19 cellular contexts compared by ENCODE assay signal in the genomic region with DNA sequence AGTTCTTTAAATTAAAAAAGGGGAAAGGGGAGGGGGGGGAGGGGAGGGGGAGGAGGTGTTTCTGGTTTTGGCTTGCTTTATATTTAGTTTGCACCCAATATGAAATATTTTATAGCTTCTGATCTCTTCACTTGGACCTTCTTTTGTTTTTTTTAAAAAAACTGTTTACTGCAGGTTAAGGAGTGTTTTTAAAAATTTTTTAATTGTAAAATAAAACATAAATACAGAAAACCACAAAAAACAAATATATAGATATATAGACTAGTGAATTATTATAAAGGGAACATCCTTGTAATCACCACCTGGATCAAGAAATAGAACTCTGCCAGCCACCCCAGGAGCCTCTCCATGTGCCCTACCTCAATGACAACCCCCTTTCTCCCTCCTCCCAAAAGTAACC. TPM values are rescaled to one million over a fixed set of nuclear protein-coding genes. Genes with fewer than 3 reads are reported as not detected.
DNase-seq lines count a peak whose midpoint lies in the region; ATAC-seq, FAIRE-seq and TF ChIP-seq lines count a peak whose summit lies in the region.
"Had no signal": no experiment of that assay in that cellular context is flagged by ENCODE, and none has a peak within 500 bp of the region (broad histone marks: within the 10 kb centered on the region; RNA-seq: fewer than 3 reads in every experiment).

No MANE protein-coding gene starts in this region.

- H3K4me1 ChIP-seq in keratinocyte (ENCODE audit: control insufficient read depth, extremely low read depth, insufficient read depth, low read length) (no peaks in the 10 kb centered on the region), tibial artery (peaks cover 0 to 31% (median 13%) of the 10 kb centered on the region in 4 donors), gastrocnemius medialis (peaks cover 0 to 9% of the 10 kb centered on the region in 2 donors)
- H3K4me1 ChIP-seq: parathyroid adenoma had no signal

- peak overlapping the region; percentile 10 for H3K4me3 Mint-ChIP-seq in T-helper 1 cell treated with Interleukin-12 subunit alpha and Interleukin-12 subunit beta and Interleukin-4 antibody, amounts not matched to agents 30 μg/mL and 1 μg/mL, for 36 hours
- H3K4me3 Mint-ChIP-seq in activated T-helper 1 cell treated with anti-CD3 and anti-CD28 coated beads, Interleukin-12 subunit alpha, Interleukin-12 subunit beta, Interleukin-2, Interleukin-4 antibody, amounts not matched to agents 30 ng/mL and 10 ng/mL and 1 ng/mL, durations not matched to agents 14 hours and 24 hours and 36 hours, result peak overlapping the region; percentile 40
- H3K4me3 Mint-ChIP-seq in MCF 10A (ENCODE audit: unreplicated experiment), result no peak overlapping the region

- peaks cover 14% of the 10 kb centered on the region for H3K27me3 ChIP-seq in keratinocyte (ENCODE audit: control insufficient read depth, extremely low read depth, insufficient read depth, low read length)
- no peaks in the 10 kb centered on the region for H3K27me3 ChIP-seq in tibial artery
- H3K27me3 ChIP-seq in gastrocnemius medialis, result no peaks in the 10 kb centered on the region

- no peak overlapping the region for H3K9ac ChIP-seq in keratinocyte (ENCODE audit: control insufficient read depth, extremely low read depth, insufficient read depth, low read length)
- H3K9ac ChIP-seq: parathyroid adenoma had no signal

- no peak for ATAC-seq in HG03442 (IDR thresholded peaks at IDR 0.05; ENCODE audit: unreplicated experiment)
- no peak for ATAC-seq in gastrocnemius medialis

- no peak overlapping the region for H3K27ac ChIP-seq in keratinocyte (ENCODE audit: control insufficient read depth, insufficient read depth, low read length)
- H3K27ac ChIP-seq in tibial artery, result peak overlapping the region; percentile 42 to 73
- H3K27ac ChIP-seq in gastrocnemius medialis, result no peak overlapping the region
- H3K27ac ChIP-seq: dorsolateral prefrontal cortex, parathyroid adenoma, upper lobe of left lung had no signal

- H2AFZ ChIP-seq in keratinocyte (ENCODE audit: control insufficient read depth, low read length), result no peak overlapping the region

- no peak for FAIRE-seq in keratinocyte (lab: Jason Lieb, UNC)
- FAIRE-seq: bronchial epithelial cell had no signal

- no peak for TF ChIP-seq POLR2A in gastrocnemius medialis (IDR thresholded peaks at IDR 0.05)

- no peaks in the 10 kb centered on the region for H4K20me1 ChIP-seq in keratinocyte (ENCODE audit: control insufficient read depth, extremely low read depth, insufficient read depth, low read length)

- in situ Hi-C loops in gastrocnemius medialis (cut with MboI; ENCODE audit: low sequenced_read_pairs in 4 of 4), result no loop called here

- POLR2A ChIA-PET in MCF 10A (lab: Yijun Ruan, JAX), result no interaction called here

- TF ChIP-seq CTCF in keratinocyte (optimal IDR thresholded peaks at IDR 0.05 in 1 of 3, IDR thresholded peaks at IDR 0.05 in 1 of 3, conservative IDR thresholded peaks at IDR 0.05 in 1 of 3; ENCODE audit: extremely low read depth in 1 of 3, insufficient read depth in 2 of 3, low read length in 3 of 3), result no peak
- TF ChIP-seq CTCF in tibial artery (IDR thresholded peaks at IDR 0.05), result no peak
- no peak for TF ChIP-seq CTCF in MCF 10A (IDR thresholded peaks at IDR 0.05; ENCODE audit: unreplicated experiment)
- TF ChIP-seq CTCF in gastrocnemius medialis (IDR thresholded peaks at IDR 0.05 in 4 of 5, conservative IDR thresholded peaks at IDR 0.05 in 1 of 5), result no peak

- H3K36me3 Mint-ChIP-seq in T-helper 1 cell treated with Interleukin-12 subunit alpha and Interleukin-12 subunit beta and Interleukin-4 antibody, amounts not matched to agents 30 μg/mL and 1 μg/mL, for 36 hours (ENCODE audit: low read depth), result peaks cover 2% of the 10 kb centered on the region
- no peaks in the 10 kb centered on the region for H3K36me3 Mint-ChIP-seq in activated T-helper 1 cell treated with anti-CD3 and anti-CD28 coated beads, Interleukin-12 subunit alpha, Interleukin-12 subunit beta, Interleukin-2, Interleukin-4 antibody, amounts not matched to agents 30 ng/mL and 10 ng/mL and 1 ng/mL, durations not matched to agents 14 hours and 24 hours and 36 hours (ENCODE audit: low read depth)
- H3K36me3 Mint-ChIP-seq in MCF 10A (ENCODE audit: insufficient read depth, unreplicated experiment), result no peaks in the 10 kb centered on the region
- H3K36me3 Mint-ChIP-seq: CD8-positive, alpha-beta T cell had no signal

- H3K4me3 ChIP-seq in keratinocyte (ENCODE audit: control insufficient read depth in 2 of 3, extremely low read depth in 1 of 3, insufficient read depth in 2 of 3, low read depth in 1 of 3, low read length in 3 of 3), result no peak overlapping the region
- peak overlapping the region; percentile 73 to 79 for H3K4me3 ChIP-seq in tibial artery
- H3K4me3 ChIP-seq in gastrocnemius medialis, result no peak overlapping the region
- H3K4me3 ChIP-seq: mucosa of descending colon had no signal

- H3K9me3 ChIP-seq in keratinocyte (ENCODE audit: control insufficient read depth, low read depth, low read length) (no peaks in the 10 kb centered on the region), tibial artery (no peaks in the 10 kb centered on the region), gastrocnemius medialis (no peaks in the 10 kb centered on the region)
- H3K9me3 ChIP-seq: heart left ventricle, mucosa of descending colon, upper lobe of left lung had no signal

- no peaks in the 10 kb centered on the region for H3K9me1 ChIP-seq in keratinocyte (ENCODE audit: control insufficient read depth, extremely low read depth, insufficient read depth, low read length)

- peaks cover 72% of the 10 kb centered on the region for H3K27me3 Mint-ChIP-seq in T-helper 1 cell treated with Interleukin-12 subunit alpha and Interleukin-12 subunit beta and Interleukin-4 antibody, amounts not matched to agents 30 μg/mL and 1 μg/mL, for 36 hours (ENCODE audit: low read depth)
- H3K27me3 Mint-ChIP-seq in activated T-helper 1 cell treated with anti-CD3 and anti-CD28 coated beads, Interleukin-12 subunit alpha, Interleukin-12 subunit beta, Interleukin-2, Interleukin-4 antibody, amounts not matched to agents 30 ng/mL and 10 ng/mL and 1 ng/mL, durations not matched to agents 14 hours and 24 hours and 36 hours (ENCODE audit: insufficient read depth), result peaks cover 57% of the 10 kb centered on the region
- peaks cover 20% of the 10 kb centered on the region for H3K27me3 Mint-ChIP-seq in MCF 10A (ENCODE audit: insufficient read depth, unreplicated experiment)

- no peak overlapping the region for H3K27ac Mint-ChIP-seq in T-helper 1 cell treated with Interleukin-12 subunit alpha and Interleukin-12 subunit beta and Interleukin-4 antibody, amounts not matched to agents 30 μg/mL and 1 μg/mL, for 36 hours
- H3K27ac Mint-ChIP-seq in activated T-helper 1 cell treated with anti-CD3 and anti-CD28 coated beads, Interleukin-12 subunit alpha, Interleukin-12 subunit beta, Interleukin-2, Interleukin-4 antibody, amounts not matched to agents 30 ng/mL and 10 ng/mL and 1 ng/mL, durations not matched to agents 14 hours and 24 hours and 36 hours, result no peak overlapping the region
- H3K27ac Mint-ChIP-seq in MCF 10A (ENCODE audit: low read depth, unreplicated experiment), result no peak overlapping the region
- H3K27ac Mint-ChIP-seq: activated CD4-positive, alpha-beta T cell treated with anti-CD3 and anti-CD28 coated beads for 36 hours; CD8-positive, alpha-beta T cell had no signal

- no peak for DNase-seq in T-helper 1 cell
- DNase-seq in activated T-helper 1 cell treated with anti-CD3 and anti-CD28 coated beads, Interleukin-12 subunit alpha, Interleukin-12 subunit beta, Interleukin-2, Interleukin-4 antibody, amounts not matched to agents 30 ng/mL and 10 ng/mL and 1 ng/mL, durations not matched to agents 14 hours and 24 hours and 36 hours (ENCODE audit: low spot score), result no peak
- no peak for DNase-seq in keratinocyte (ENCODE audit: low read depth, low spot score)
- DNase-seq in tibial artery, result no peak
- no peak for DNase-seq in MCF 10A (ENCODE audit: unreplicated experiment)
- no peak for DNase-seq in gastrocnemius medialis
- DNase-seq: activated naive CD4-positive, alpha-beta T cell treated with anti-CD3 and anti-CD28 coated beads, Interleukin-2, amount 50 U/mL, for 16 hours; Karpas-422; NK-92 treated with Interleukin-12 subunit alpha and Interleukin-12 subunit beta, amount 100 ng/mL, for 24 hours had no signal

- peaks cover 12% of the 10 kb centered on the region for H3K4me1 Mint-ChIP-seq in T-helper 1 cell treated with Interleukin-12 subunit alpha and Interleukin-12 subunit beta and Interleukin-4 antibody, amounts not matched to agents 30 μg/mL and 1 μg/mL, for 36 hours (ENCODE audit: low read depth)
- peaks cover 13% of the 10 kb centered on the region for H3K4me1 Mint-ChIP-seq in activated T-helper 1 cell treated with anti-CD3 and anti-CD28 coated beads, Interleukin-12 subunit alpha, Interleukin-12 subunit beta, Interleukin-2, Interleukin-4 antibody, amounts not matched to agents 30 ng/mL and 10 ng/mL and 1 ng/mL, durations not matched to agents 14 hours and 24 hours and 36 hours (ENCODE audit: low read depth)
- no peaks in the 10 kb centered on the region for H3K4me1 Mint-ChIP-seq in MCF 10A (ENCODE audit: insufficient read depth, unreplicated experiment)

- CTCF ChIA-PET in MCF 10A (lab: Yijun Ruan, JAX), result interaction anchor here (0.6 to 1.1 kb wide), 3 partner anchors 23 to 162 kb away, joined by 3 read pairs; no protein-coding TSS in a partner anchor

- peaks cover under 1% of the 10 kb centered on the region for H3K9me3 Mint-ChIP-seq in T-helper 1 cell treated with Interleukin-12 subunit alpha and Interleukin-12 subunit beta and Interleukin-4 antibody, amounts not matched to agents 30 μg/mL and 1 μg/mL, for 36 hours
- H3K9me3 Mint-ChIP-seq in activated T-helper 1 cell treated with anti-CD3 and anti-CD28 coated beads, Interleukin-12 subunit alpha, Interleukin-12 subunit beta, Interleukin-2, Interleukin-4 antibody, amounts not matched to agents 30 ng/mL and 10 ng/mL and 1 ng/mL, durations not matched to agents 14 hours and 24 hours and 36 hours, result no peaks in the 10 kb centered on the region
- no peaks in the 10 kb centered on the region for H3K9me3 Mint-ChIP-seq in MCF 10A (ENCODE audit: unreplicated experiment)
- H3K9me3 Mint-ChIP-seq: CD8-positive, alpha-beta T cell had no signal

- H3K4me2 ChIP-seq in keratinocyte (ENCODE audit: control insufficient read depth, extremely low read depth, insufficient read depth, low read depth, low read length), result peak overlapping the region; percentile 69

- intact Hi-C loops in activated T-helper 1 cell treated with anti-CD3 and anti-CD28 coated beads, Interleukin-12 subunit alpha, Interleukin-12 subunit beta, Interleukin-2, Interleukin-4 antibody, amounts not matched to agents 30 ng/mL and 10 ng/mL and 1 ng/mL, durations not matched to agents 14 hours and 24 hours and 36 hours (cut with micrococcal nuclease), result loop anchor here (1.0 to 10.0 kb wide), 2 partner anchors 75 to 300 kb away; a partner anchor contains a TSS
- intact Hi-C loops in tibial artery (cut with DNase I; ENCODE audit: low total_unique reads), result no loop called here
- intact Hi-C loops in MCF 10A (cut with micrococcal nuclease), result no loop called here
- intact Hi-C loops in gastrocnemius medialis (cut with DNase I; ENCODE audit: low total_unique reads), result loop anchor here (10.0 kb wide), 1 partner anchor 80 kb away; a partner anchor contains a TSS

- BruUV-seq in MCF 10A (replicated peaks; lab: Mats Ljungman, UMichigan), result no TSS peak

- no peaks in the 10 kb centered on the region for H3K36me3 ChIP-seq in keratinocyte (ENCODE audit: control insufficient read depth in 2 of 2, extremely low read depth in 1 of 2, insufficient read depth in 2 of 2, low read length in 2 of 2)
- no peaks in the 10 kb centered on the region for H3K36me3 ChIP-seq in tibial artery
- no peaks in the 10 kb centered on the region for H3K36me3 ChIP-seq in gastrocnemius medialis
- H3K36me3 ChIP-seq: heart left ventricle, upper lobe of left lung had no signal

- dilution Hi-C loops in keratinocyte (cut with MboI; ENCODE audit: extremely low pct_ligation_motif_present, low sequenced_read_pairs), result no loop called here

- H3K79me2 ChIP-seq in keratinocyte (ENCODE audit: control insufficient read depth, insufficient read depth, low read length), result no peaks in the 10 kb centered on the region
- H3K79me2 ChIP-seq: parathyroid adenoma had no signal

RNA-seq across cellular contexts. Expression of a gene that starts 0.9 kb away (rescaled TPM):
- total RNA-seq in activated T-helper 1 cell treated with anti-CD3 and anti-CD28 coated beads, Interleukin-12 subunit alpha, Interleukin-12 subunit beta, Interleukin-2, Interleukin-4 antibody, amounts not matched to agents 30 ng/mL and 10 ng/mL and 1 ng/mL, durations not matched to agents 14 hours and 24 hours and 36 hours, result 0.08 and 0.27 TPM in 2 replicates
- 5.8 to 31.9 TPM (median 7.8 TPM) in 3 replicates for polyA plus RNA-seq in keratinocyte
- polyA plus RNA-seq in keratinocyte (2011; ENCODE audit: low read depth), result 7.9 TPM
- 24.7 and 26.9 TPM in 2 replicates for polyA plus RNA-seq in keratinocyte (2011; cell fraction: cytosol; rRNA removed)
- polyA plus RNA-seq in keratinocyte (2011; cell fraction: nucleus; rRNA removed), result 15.0 and 18.8 TPM in 2 replicates
- 4.5 and 9.8 TPM in 2 replicates for polyA plus RNA-seq in keratinocyte (2012; ENCODE audit: low replicate concordance)
- 7.1 to 19.9 TPM (median 12.3 TPM) in 3 replicates for polyA minus RNA-seq in keratinocyte
- polyA minus RNA-seq in keratinocyte (2011; cell fraction: cytosol; rRNA and poly(A)+ RNA removed), result 18.0 TPM
- polyA minus RNA-seq in keratinocyte (2011; cell fraction: nucleus; rRNA and poly(A)+ RNA removed), result 4.4 and 15.0 TPM in 2 replicates
- total RNA-seq in MCF 10A (2022) (1.3 and 2.3 TPM in 2 replicates), gastrocnemius medialis (10 to 100 TPM in 2 of 4 donors, 1 to 10 TPM in 2; 5.6 to 19.6 (median 8.8) TPM)
- total RNA-seq: CD8-positive, alpha-beta T cell had no signal

Comparison
In these comparisons a context has a peak if more than half of its experiments do, and no peak if none do; other contexts are left out.
1. H3K27ac ChIP-seq: peak in tibial artery (2 of 2); none in keratinocyte (single experiment) and gastrocnemius medialis (0 of 4).
2. H3K4me3 ChIP-seq: peak in tibial artery (2 of 2); none in keratinocyte (0 of 3) and gastrocnemius medialis (0 of 4).
3. intact Hi-C loops: an anchor here in activated T-helper 1 cell treated with anti-CD3 and anti-CD28 coated beads, Interleukin-12 subunit alpha, Interleukin-12 subunit beta, Interleukin-2, Interleukin-4 antibody, amounts not matched to agents 30 ng/mL and 10 ng/mL and 1 ng/mL, durations not matched to agents 14 hours and 24 hours and 36 hours (1.0 to 10.0 kb wide) and gastrocnemius medialis (10.0 kb wide); none called in tibial artery and MCF 10A.